ENCODE assay signal across 8 cellular contexts in genomic region chr20:44887466-44887865, GRCh38. TPM values are rescaled to one million over a fixed set of nuclear protein-coding genes. Genes with fewer than 3 reads are reported as not detected.
DNase-seq lines count a peak whose midpoint lies in the region; ATAC-seq and TF ChIP-seq lines count a peak whose summit lies in the region.

No MANE protein-coding gene starts in this region.

- ATAC-seq in natural killer cell treated with Interleukin-12 subunit alpha and Interleukin-12 subunit beta and Interleukin-15 and Interleukin-18, amount 100 ng/mL, for 72 hours, result no peak
- ATAC-seq in GM21360 (IDR thresholded peaks at IDR 0.05; ENCODE audit: unreplicated experiment), result no peak
- ATAC-seq in GM21786 (IDR thresholded peaks at IDR 0.05; ENCODE audit: unreplicated experiment), result no peak
- ATAC-seq in HG03378 (IDR thresholded peaks at IDR 0.05; ENCODE audit: unreplicated experiment), result no peak
- ATAC-seq in HG03025 (IDR thresholded peaks at IDR 0.05; ENCODE audit: low FRiP score, unreplicated experiment), result no peak

- H3K4me1 Mint-ChIP-seq in CD14-positive monocyte, result peaks cover 67% of the 10 kb centered on the region
- peaks cover 57 to 63% of the 10 kb centered on the region in 2 donors for H3K4me1 Mint-ChIP-seq in natural killer cell treated with Interleukin-12 subunit alpha and Interleukin-12 subunit beta and Interleukin-15 and Interleukin-18, amount 100 ng/mL, for 72 hours (ENCODE audit: low read depth in 2 of 2)

- intact Hi-C loops in CD14-positive monocyte (cut with micrococcal nuclease), result loop anchor here (5.0 to 10.0 kb wide), 2 partner anchors 80 to 683 kb away; partner anchors contain the start of gene STK4 (in 2 of the 2)

- no peak overlapping the region for H3K27ac Mint-ChIP-seq in CD14-positive monocyte
- H3K27ac Mint-ChIP-seq in natural killer cell treated with Interleukin-12 subunit alpha and Interleukin-12 subunit beta and Interleukin-15 and Interleukin-18, amount 100 ng/mL, for 72 hours, result peak overlapping the region; percentile 92 to 95

- H3K9me3 Mint-ChIP-seq in CD14-positive monocyte, result peaks cover 0 to 3% (median 0%) of the 10 kb centered on the region in 7 donors
- H3K9me3 Mint-ChIP-seq in natural killer cell treated with Interleukin-12 subunit alpha and Interleukin-12 subunit beta and Interleukin-15 and Interleukin-18, amount 100 ng/mL, for 72 hours, result no peaks in the 10 kb centered on the region

- no peak for TF ChIP-seq CTCF in CD14-positive monocyte (IDR thresholded peaks at IDR 0.05)
- no peak for TF ChIP-seq CTCF in LNCaP clone FGC (IDR thresholded peaks at IDR 0.05; ENCODE audit: control insufficient read depth, extremely low read depth, insufficient read depth)
- no peak for TF ChIP-seq CTCF in choroid plexus epithelial cell (conservative IDR thresholded peaks at IDR 0.05; ENCODE audit: low read depth, low read length)

- peak overlapping the region; percentile 94 to 96 for H3K4me3 Mint-ChIP-seq in CD14-positive monocyte
- peak overlapping the region; percentile 97 for H3K4me3 Mint-ChIP-seq in natural killer cell treated with Interleukin-12 subunit alpha and Interleukin-12 subunit beta and Interleukin-15 and Interleukin-18, amount 100 ng/mL, for 72 hours

- no peaks in the 10 kb centered on the region for H3K27me3 Mint-ChIP-seq in CD14-positive monocyte (ENCODE audit: low read depth in 3 of 3)
- H3K27me3 Mint-ChIP-seq in natural killer cell treated with Interleukin-12 subunit alpha and Interleukin-12 subunit beta and Interleukin-15 and Interleukin-18, amount 100 ng/mL, for 72 hours, result no peaks in the 10 kb centered on the region

- H3K36me3 Mint-ChIP-seq in CD14-positive monocyte, result peaks cover 5 to 14% of the 10 kb centered on the region in 2 donors
- no peaks in the 10 kb centered on the region for H3K36me3 Mint-ChIP-seq in natural killer cell treated with Interleukin-12 subunit alpha and Interleukin-12 subunit beta and Interleukin-15 and Interleukin-18, amount 100 ng/mL, for 72 hours

- DNase-seq in CD14-positive monocyte (ENCODE audit: low spot score) (no peak), LNCaP clone FGC (ENCODE audit: low read depth) (no peak), choroid plexus epithelial cell (ENCODE audit: low read depth) (no peak)
- no peak for DNase-seq in natural killer cell treated with Interleukin-12 subunit alpha and Interleukin-12 subunit beta and Interleukin-15 and Interleukin-18, amount 100 ng/mL, for 72 hours (ENCODE audit: low spot score)

- H3K4me3 ChIP-seq in LNCaP clone FGC (ENCODE audit: low read depth, low read length), result peak overlapping the region; percentile 86
- H3K4me3 ChIP-seq in choroid plexus epithelial cell (ENCODE audit: low read depth, low read length), result peak overlapping the region; percentile 97

RNA-seq across cellular contexts. Expression of gene YWHAB, which starts 2.0 kb away (rescaled TPM):
- polyA plus RNA-seq in CD14-positive monocyte, result 100 to 1,000 TPM; 504 to 654 TPM
- 100 to 1,000 TPM; 189 to 283 TPM for total RNA-seq in natural killer cell treated with Interleukin-12 subunit alpha and Interleukin-12 subunit beta and Interleukin-15 and Interleukin-18, amount 100 ng/mL, for 72 hours

RNA-seq across cellular contexts. Expression of gene PABPC1L, which starts 22.4 kb away (rescaled TPM):
- under 1 TPM in 1 of 2 donors, not detected in 1; 0.21 TPM for polyA plus RNA-seq in CD14-positive monocyte
- total RNA-seq in natural killer cell treated with Interleukin-12 subunit alpha and Interleukin-12 subunit beta and Interleukin-15 and Interleukin-18, amount 100 ng/mL, for 72 hours, result 100 to 1,000 TPM in 1 of 2 donors, 10 to 100 TPM in 1; 58.2 to 113 TPM

Comparison
In these comparisons a context has a peak if more than half of its experiments do, and no peak if none do; other contexts are left out.
1. H3K27ac Mint-ChIP-seq: peak in natural killer cell treated with Interleukin-12 subunit alpha and Interleukin-12 subunit beta and Interleukin-15 and Interleukin-18, amount 100 ng/mL, for 72 hours (2 of 2); none in CD14-positive monocyte (0 of 7).